In the genomic region with DNA sequence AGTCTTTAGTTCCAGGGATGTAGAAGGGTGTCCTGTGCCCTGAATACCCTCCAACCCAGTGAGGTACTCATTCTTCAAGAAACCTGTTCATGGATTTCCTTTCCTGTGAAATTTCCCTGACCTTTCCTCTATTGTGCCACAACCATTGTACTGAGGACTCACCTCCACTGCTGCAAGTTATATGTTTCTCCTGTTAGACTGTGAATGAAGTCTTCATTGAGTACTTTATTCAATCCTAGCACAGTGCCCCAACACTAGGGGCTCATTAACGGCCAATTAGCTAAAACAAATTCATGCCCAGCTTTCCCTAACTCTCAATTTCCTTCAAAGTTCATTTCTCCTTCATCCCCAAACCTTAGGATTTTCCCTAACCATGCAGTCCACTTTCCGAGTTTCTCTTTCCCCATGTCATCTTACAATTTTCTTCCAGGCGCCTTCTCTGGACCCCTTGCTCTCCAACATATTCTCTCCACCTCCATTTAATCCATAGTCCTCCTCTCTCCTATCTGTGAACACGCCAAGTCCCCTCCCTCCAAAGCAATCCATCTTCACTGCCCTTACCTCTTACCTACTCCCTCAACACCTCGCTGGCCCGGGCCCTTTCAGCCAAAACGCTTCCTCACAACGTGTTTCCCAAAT, we compare ENCODE assay signal across 8 cellular contexts. TPM values are rescaled to one million over a fixed set of nuclear protein-coding genes. Genes with fewer than 3 reads are reported as not detected.
DNase-seq lines count a peak whose midpoint lies in the region; ATAC-seq and TF ChIP-seq lines count a peak whose summit lies in the region.

No MANE protein-coding gene starts in this region.

- H3K27me3 Mint-ChIP-seq in stimulated activated naive B cell treated with anti-CD40 and anti-IgM and Interleukin-4, amounts not matched to agents 10 μg/mL and 1 μg/mL and 100 μg/mL, for 72 hours = no peaks in the 10 kb centered on the region

- no peaks in the 10 kb centered on the region for H3K9me3 ChIP-seq in WERI-Rb-1 (ENCODE audit: severe bottlenecking)

- no peak for TF ChIP-seq CTCF in WERI-Rb-1 (IDR thresholded peaks at IDR 0.05; ENCODE audit: low read depth, low read length)

- ATAC-seq in stimulated activated naive B cell treated with anti-CD40 and anti-IgM and Interleukin-4, amounts not matched to agents 10 μg/mL and 1 μg/mL and 100 μg/mL, for 72 hours (replicated peaks) = no peak
- ATAC-seq in HG03457 (IDR thresholded peaks at IDR 0.05; ENCODE audit: unreplicated experiment) (no peak), HG02759 (IDR thresholded peaks at IDR 0.05; ENCODE audit: unreplicated experiment) (no peak)

- H3K27ac Mint-ChIP-seq in stimulated activated naive B cell treated with anti-CD40 and anti-IgM and Interleukin-4, amounts not matched to agents 10 μg/mL and 1 μg/mL and 100 μg/mL, for 72 hours = peak overlapping the region; percentile 21

- H3K9me3 Mint-ChIP-seq in stimulated activated naive B cell treated with anti-CD40 and anti-IgM and Interleukin-4, amounts not matched to agents 10 μg/mL and 1 μg/mL and 100 μg/mL, for 72 hours = no peaks in the 10 kb centered on the region

- DNase-seq in NCI-H146 (lab: John Stamatoyannopoulos, UW) (peak; percentile 20), NCI-H146 treated with DMSO at 0.1 percent for 48 hours (lab: John Stamatoyannopoulos, UW; ENCODE audit: unreplicated experiment) (no peak), WERI-Rb-1 (no peak), mucosa of gallbladder (ENCODE audit: low spot score) (no peak)
- DNase-seq in stimulated activated naive B cell treated with anti-CD40 and anti-IgM and Interleukin-4, amounts not matched to agents 10 μg/mL and 1 μg/mL and 100 μg/mL, for 72 hours = no peak

- no peaks in the 10 kb centered on the region for H3K27me3 ChIP-seq in WERI-Rb-1 (ENCODE audit: insufficient read depth, low read depth, severe bottlenecking)

- H3K4me3 ChIP-seq in WERI-Rb-1 (ENCODE audit: low read depth, low read length) (peak overlapping the region; percentile 88), iPS-11a (ENCODE audit: low read depth, low read length) (peak overlapping the region; percentile 91)

- H3K4me1 Mint-ChIP-seq in stimulated activated naive B cell treated with anti-CD40 and anti-IgM and Interleukin-4, amounts not matched to agents 10 μg/mL and 1 μg/mL and 100 μg/mL, for 72 hours = peaks cover 38 to 67% of the 10 kb centered on the region in 2 donors

- H3K36me3 ChIP-seq in WERI-Rb-1 = peaks cover 44% of the 10 kb centered on the region

- peak overlapping the region; percentile 84 for H3K4me3 Mint-ChIP-seq in stimulated activated naive B cell treated with anti-CD40 and anti-IgM and Interleukin-4, amounts not matched to agents 10 μg/mL and 1 μg/mL and 100 μg/mL, for 72 hours

- peak overlapping the region; percentile 95 for H3K27ac ChIP-seq in WERI-Rb-1

- peaks cover 11 to 32% of the 10 kb centered on the region in 2 donors for H3K36me3 Mint-ChIP-seq in stimulated activated naive B cell treated with anti-CD40 and anti-IgM and Interleukin-4, amounts not matched to agents 10 μg/mL and 1 μg/mL and 100 μg/mL, for 72 hours

RNA-seq across cellular contexts. Expression of gene TRIM33, which starts 1.3 kb away (rescaled TPM):
- total RNA-seq in mucosa of gallbladder = 36.7 TPM
